19 cellular contexts compared by ENCODE assay signal in genomic region chr1:204131978-204132377, GRCh38. TPM values are rescaled to one million over a fixed set of nuclear protein-coding genes. Genes with fewer than 3 reads are reported as not detected.
A peak's percentile ranks its signal among the peaks of the same experiment; 100 is the strongest.
DNase-seq lines count a peak whose midpoint lies in the region; ATAC-seq and TF ChIP-seq lines count a peak whose summit lies in the region.
"Had no signal": no experiment of that assay in that cellular context is flagged by ENCODE, and none has a peak within 500 bp of the region (broad histone marks: within the 10 kb centered on the region; RNA-seq: fewer than 3 reads in every experiment).

No MANE protein-coding gene starts in this region.

- no peak overlapping the region for H3K4me3 Mint-ChIP-seq in neural crest cell

- H3K4me1 ChIP-seq in SK-N-SH (ENCODE audit: control insufficient read depth in 1 of 2, insufficient read depth in 2 of 2, low read depth in 1 of 2, low read length in 1 of 2) (peaks cover 31 to 45% of the 10 kb centered on the region in 2 experiments), vagina (peaks cover 48% of the 10 kb centered on the region), aorta (ENCODE audit: control insufficient read depth in 1 of 2, insufficient read depth in 2 of 2, low read length in 2 of 2) (no peaks in the 10 kb centered on the region)

- TF ChIP-seq EP300 in SK-N-SH (IDR thresholded peaks at IDR 0.05; ENCODE audit: borderline replicate concordance in 1 of 2, low read depth in 1 of 2, low read length in 1 of 2): no peak

- H3K9ac ChIP-seq in SK-N-SH: no peak overlapping the region; the same call in 1 of the 2 replicates

- H3K4me2 ChIP-seq in SK-N-SH: peak overlapping the region; percentile 64

- peaks cover 23% of the 10 kb centered on the region for H3F3A ChIP-seq in SK-N-SH (replicated peaks; ENCODE audit: insufficient read depth)

- no peaks in the 10 kb centered on the region for H3K27me3 Mint-ChIP-seq in neural crest cell (ENCODE audit: low read depth)

- DNase-seq in SK-N-SH: no peak
- peak; percentile 69 to 90 for DNase-seq in T47D (ENCODE audit: low read depth in 1 of 2, low spot score in 1 of 2)
- no peak for DNase-seq in neural crest cell (ENCODE audit: low read depth, low spot score)
- DNase-seq in vagina (ENCODE audit: extremely low spot score in 2 of 2): no peak
- no peak for DNase-seq in central memory CD4-positive, alpha-beta T cell
- no peak for DNase-seq in aorta
- DNase-seq: AML-193, DMS79, NCI-H1105, NCI-H2081, NCI-H510A treated with DMSO at 0.1 percent for 48 hours, NCI-H82, OCI-M1, SJCRH30 had no signal

- H3K36me3 Mint-ChIP-seq in neural crest cell (ENCODE audit: low read depth): peaks cover 3% of the 10 kb centered on the region

- H3K27ac Mint-ChIP-seq in neural crest cell (ENCODE audit: unreplicated experiment): peak overlapping the region; percentile 43

- no peaks in the 10 kb centered on the region for H3K9me3 Mint-ChIP-seq in neural crest cell

- H3K4me1 Mint-ChIP-seq in neural crest cell: peaks cover 28% of the 10 kb centered on the region

- no peak for TF ChIP-seq POLR2A in vagina (IDR thresholded peaks at IDR 0.05)

- TF ChIP-seq CTCF in SK-N-SH (IDR thresholded peaks at IDR 0.05) (no peak), neural crest cell (conservative IDR thresholded peaks at IDR 0.05) (no peak), vagina (IDR thresholded peaks at IDR 0.05) (no peak)

- H3K9me3 ChIP-seq in SK-N-SH: no peaks in the 10 kb centered on the region
- H3K9me3 ChIP-seq in vagina: no peaks in the 10 kb centered on the region
- H3K9me3 ChIP-seq in aorta (ENCODE audit: control insufficient read depth, low read length): no peaks in the 10 kb centered on the region
- H3K9me3 ChIP-seq: SJCRH30 had no signal

- no peak for TF ChIP-seq RAD21 in SK-N-SH (IDR thresholded peaks at IDR 0.05; ENCODE audit: low read length)

- 100% methylated on average over 4 of the region's 4 CpGs for WGBS in SK-N-SH (ENCODE audit: low lambda C conversion rate)
- WGBS in aorta, 2 donors: 89 to 92% methylated on average over 4 of the region's 4 CpGs

- ATAC-seq in SK-N-SH treated with all-trans-retinoic acid at 6 μM for 48 hours (no peak), GM21515 (IDR thresholded peaks at IDR 0.05; ENCODE audit: unreplicated experiment) (no peak), aorta (ENCODE audit: low FRiP score) (no peak)

- intact Hi-C loops in vagina (cut with DNase I) (no loop called here), aorta (cut with DNase I) (no loop called here)

- H3K79me2 ChIP-seq in SK-N-SH (ENCODE audit: insufficient read depth): no peaks in the 10 kb centered on the region

- H4K20me1 ChIP-seq in SK-N-SH (ENCODE audit: insufficient read depth): no peaks in the 10 kb centered on the region

- H2AFZ ChIP-seq in SK-N-SH (ENCODE audit: low read depth): no peak overlapping the region

- H3K36me3 ChIP-seq in SK-N-SH (replicated peaks in 1 of 2; ENCODE audit: control insufficient read depth in 1 of 2, insufficient read depth in 2 of 2, low read length in 1 of 2) (no peaks in the 10 kb centered on the region), vagina (peaks cover 0 to 23% of the 10 kb centered on the region in 2 donors), aorta (ENCODE audit: control insufficient read depth in 1 of 2, insufficient read depth in 2 of 2, low read length in 1 of 2) (no peaks in the 10 kb centered on the region)
- H3K36me3 ChIP-seq: SJCRH30 had no signal

- CTCF ChIA-PET in SK-N-SH (lab: Yijun Ruan, JAX): interaction anchor here (1.0 to 14.7 kb wide), 7 partner anchors 13 to 281 kb away, joined by 4 to 421 read pairs (median 7); partner anchors contain the start of genes ETNK2, SNRPE and SOX13

- H3K27ac ChIP-seq in SK-N-SH (ENCODE audit: low read depth in 2 of 2, low read length in 1 of 2) (peak overlapping the region; percentile 91 to 93; a peak in 3 of 4 replicates), vagina (peak overlapping the region; percentile 78), aorta (ENCODE audit: low read depth in 1 of 2, low read length in 2 of 2) (no peak overlapping the region)
- H3K27ac ChIP-seq: 22Rv1, C4-2B, SJCRH30 had no signal

- H3K4me3 ChIP-seq in SK-N-SH (ENCODE audit: low read depth in 2 of 2, low read length in 1 of 2): no peak overlapping the region
- no peak overlapping the region for H3K4me3 ChIP-seq in vagina
- no peak overlapping the region for H3K4me3 ChIP-seq in aorta (ENCODE audit: low read length in 2 of 2)
- H3K4me3 ChIP-seq: SJCRH30 had no signal

- H3K9me2 ChIP-seq in SK-N-SH: no peaks in the 10 kb centered on the region

- POLR2A ChIA-PET in SK-N-SH (lab: Yijun Ruan, JAX): interaction anchor here (0.6 to 3.7 kb wide), 3 partner anchors 19 to 384 kb away, joined by 3 to 25 read pairs (median 5); partner anchors contain the start of genes ETNK2 and MDM4

- H3K27me3 ChIP-seq in SK-N-SH (ENCODE audit: insufficient read depth) (no peaks in the 10 kb centered on the region), vagina (no peaks in the 10 kb centered on the region), aorta (ENCODE audit: control insufficient read depth in 1 of 2, insufficient read depth in 2 of 2, low read length in 1 of 2) (no peaks in the 10 kb centered on the region)
- H3K27me3 ChIP-seq: SJCRH30 had no signal

- in situ Hi-C loops in T47D (cut with HindIII; ENCODE audit: low pct_unique_long_range_greater_than_20kb, low sequenced_read_pairs): loop anchor here (25.0 kb wide), 1 partner anchor 270 kb away; the partner anchor contains the start of gene SNRPE

TF ChIP-seq in SK-N-SH, 30 proteins besides CTCF, POLR2A, EP300 and RAD21 (continues in another document):
- TF ChIP-seq RFX5 (IDR thresholded peaks at IDR 0.05; ENCODE audit: low read length) (no peak), SIN3A (IDR thresholded peaks at IDR 0.05; ENCODE audit: borderline replicate concordance, low read depth, low read length) (no peak), RXRA (IDR thresholded peaks at IDR 0.05; ENCODE audit: borderline replicate concordance, low read depth) (no peak), IRF3 (IDR thresholded peaks at IDR 0.05; ENCODE audit: low read depth, low read length) (no peak), FOXM1 (IDR thresholded peaks at IDR 0.05; ENCODE audit: low read depth) (no peak), SMC3 (IDR thresholded peaks at IDR 0.05; ENCODE audit: low read depth, low read length) (no peak), EZH2phosphoT487 (IDR thresholded peaks at IDR 0.05; ENCODE audit: borderline replicate concordance, low read depth) (no peak), TCF12 (IDR thresholded peaks at IDR 0.05) (no peak)

TF ChIP-seq in SK-N-SH treated with all-trans-retinoic acid at 6 μM for 48 hours, 23 proteins besides CTCF, POLR2A, EP300 and RAD21 (continues in another document):
- TF ChIP-seq PPARA (CRISPR knock-in tag; IDR thresholded peaks at IDR 0.05; ENCODE audit: borderline replicate concordance) (no peak), ISL1 (CRISPR knock-in tag; IDR thresholded peaks at IDR 0.05) (no peak), TOX (CRISPR knock-in tag; IDR thresholded peaks at IDR 0.05; ENCODE audit: borderline replicate concordance) (no peak), TCF4 (CRISPR knock-in tag; IDR thresholded peaks at IDR 0.05; ENCODE audit: borderline replicate concordance) (no peak), CSRNP3 (CRISPR knock-in tag; IDR thresholded peaks at IDR 0.05) (no peak), ZNF8 (CRISPR knock-in tag; IDR thresholded peaks at IDR 0.05) (no peak), ZC3H10 (CRISPR knock-in tag; IDR thresholded peaks at IDR 0.05) (no peak), SNAI2 (CRISPR knock-in tag; IDR thresholded peaks at IDR 0.05) (no peak), GLIS3 (CRISPR knock-in tag; IDR thresholded peaks at IDR 0.05) (no peak), CSDC2 (CRISPR knock-in tag; IDR thresholded peaks at IDR 0.05) (no peak)

RNA-seq across cellular contexts. Expression of gene ETNK2, which starts 19.9 kb away (rescaled TPM):
- polyA plus RNA-seq in SK-N-SH (2012; rRNA removed) (16.1 and 20.1 TPM in 2 replicates), aorta (10 to 100 TPM; 10.1 to 13.0 TPM)
- 16.7 and 18.3 TPM in 2 replicates for polyA plus RNA-seq in SK-N-SH (2012; cell fraction: cytosol; rRNA removed)
- 8.4 and 10.6 TPM in 2 replicates for polyA plus RNA-seq in SK-N-SH (2012; cell fraction: nucleus; rRNA removed)
- total RNA-seq in neural crest cell (12.1 and 14.5 TPM in 2 replicates), vagina (30.9 TPM), aorta (10 to 100 TPM; 15.8 to 18.0 TPM)

RNA-seq across cellular contexts. Expression of gene REN, which starts 34.2 kb away (rescaled TPM):
- not detected in 2 replicates for polyA plus RNA-seq in SK-N-SH (2012; rRNA removed)
- polyA plus RNA-seq in SK-N-SH (2012; cell fraction: cytosol; rRNA removed): not detected in 2 replicates
- polyA plus RNA-seq in SK-N-SH (2012; cell fraction: nucleus; rRNA removed): 0.05 TPM in 1 of 2 replicates, not detected in the other
- total RNA-seq in neural crest cell: not detected in 2 replicates
- total RNA-seq in vagina: not detected
- not detected for total RNA-seq in aorta
- not detected for polyA plus RNA-seq in aorta
- total RNA-seq: LHCN-M2, SJCRH30 had no signal

RNA-seq across cellular contexts. Expression of gene SOX13, which starts 59.1 kb away (rescaled TPM):
- polyA plus RNA-seq in SK-N-SH (2012; rRNA removed) (7.2 and 10.6 TPM in 2 replicates), aorta (10 to 100 TPM in 1 of 2 donors, 1 to 10 TPM in 1; 9.6 to 16.3 TPM)
- polyA plus RNA-seq in SK-N-SH (2012; cell fraction: cytosol; rRNA removed): 4.4 and 6.1 TPM in 2 replicates
- 21.8 and 23.2 TPM in 2 replicates for polyA plus RNA-seq in SK-N-SH (2012; cell fraction: nucleus; rRNA removed)
- total RNA-seq in neural crest cell (60.9 and 64.4 TPM in 2 replicates), vagina (41.0 TPM), aorta (10 to 100 TPM; 40.9 to 52.8 TPM)

Comparison
In these comparisons a context has a peak if more than half of its experiments do, and no peak if none do; other contexts are left out.
1. DNase-seq: peak in T47D (2 of 2); none in SK-N-SH (single experiment), neural crest cell (single experiment), vagina (0 of 2), central memory CD4-positive, alpha-beta T cell (single experiment) and aorta (0 of 2).
2. H3K27ac ChIP-seq: peak in SK-N-SH (2 of 2) and vagina (single experiment); none in aorta (0 of 2).